8 cellular contexts compared by ENCODE assay signal in genomic region chr5:110618941-110619340, GRCh38.
"Had no signal": no experiment of that assay in that cellular context is flagged by ENCODE, and none has a peak within 500 bp of the region (broad histone marks: within the 10 kb centered on the region; RNA-seq: fewer than 3 reads in every experiment).

No MANE protein-coding gene starts in this region.

- FAIRE-seq: H1, H54, HTR-8/SVneo had no signal

- H2AFZ ChIP-seq: GM23338 had no signal

- H3K9ac ChIP-seq: KMS-11 had no signal

- H3K4me2 ChIP-seq: GM23338, KMS-11 had no signal

- ATAC-seq: GM23338 had no signal

- H3K4me3 ChIP-seq: GM23338 had no signal

- H3K27ac ChIP-seq: KMS-11 had no signal

- H3K4me3 Mint-ChIP-seq: GM23338, H9 had no signal

- DNase-seq: H9, HCEC 1CT, KBM-7 had no signal

- H3K4me1 Mint-ChIP-seq: GM23338, H9 had no signal

- H3K27ac Mint-ChIP-seq: GM23338, H9 had no signal
